Comparison of ENCODE assay signal across 9 cellular contexts in genomic region chr20:18412202-18412901, GRCh38. TPM values are rescaled to one million over a fixed set of nuclear protein-coding genes. Genes with fewer than 3 reads are reported as not detected.
DNase-seq lines count a peak whose midpoint lies in the region; ATAC-seq and TF ChIP-seq lines count a peak whose summit lies in the region.
"Had no signal": no experiment of that assay in that cellular context is flagged by ENCODE, and none has a peak within 500 bp of the region (broad histone marks: within the 10 kb centered on the region; RNA-seq: fewer than 3 reads in every experiment).

No MANE protein-coding gene starts in this region.

- peak overlapping the region; percentile 50 for H2AFZ ChIP-seq in mammary epithelial cell (ENCODE audit: low read depth, low read length)

- in situ Hi-C loops in mammary epithelial cell (cut with MboI; ENCODE audit: low sequenced_read_pairs in 2 of 2), result loop anchor here in 1 of 2 donors (25.0 kb wide), 1 partner anchor 1250 kb away; no protein-coding TSS in a partner anchor

- CTCF ChIA-PET in mammary epithelial cell (lab: Charles Lee; ENCODE audit: low non-redundant PET), result interaction anchor here (1.0 kb wide), 1 partner anchor 730 kb away, joined by 4 read pairs; no protein-coding TSS in a partner anchor

- H3K27me3 Mint-ChIP-seq in stimulated activated naive B cell treated with anti-CD40 and anti-IgM and Interleukin-4, amounts not matched to agents 10 μg/mL and 1 μg/mL and 100 μg/mL, for 72 hours, result no peaks in the 10 kb centered on the region

- no peak for TF ChIP-seq POLR2A in breast epithelium (IDR thresholded peaks at IDR 0.05)
- TF ChIP-seq POLR2A in esophagus squamous epithelium (IDR thresholded peaks at IDR 0.05), result no peak
- TF ChIP-seq POLR2A in testis (IDR thresholded peaks at IDR 0.05), result no peak

- no peaks in the 10 kb centered on the region for H3K9me3 Mint-ChIP-seq in stimulated activated naive B cell treated with anti-CD40 and anti-IgM and Interleukin-4, amounts not matched to agents 10 μg/mL and 1 μg/mL and 100 μg/mL, for 72 hours

- peaks cover 0 to 4% of the 10 kb centered on the region in 2 donors for H3K36me3 Mint-ChIP-seq in stimulated activated naive B cell treated with anti-CD40 and anti-IgM and Interleukin-4, amounts not matched to agents 10 μg/mL and 1 μg/mL and 100 μg/mL, for 72 hours

- H3K27me3 ChIP-seq in mammary epithelial cell (ENCODE audit: insufficient read depth, low read length), result no peaks in the 10 kb centered on the region
- no peaks in the 10 kb centered on the region for H3K27me3 ChIP-seq in breast epithelium
- no peaks in the 10 kb centered on the region for H3K27me3 ChIP-seq in HUES6 (ENCODE audit: control insufficient read depth, insufficient read depth, low read length)
- H3K27me3 ChIP-seq in WERI-Rb-1 (ENCODE audit: insufficient read depth, low read depth, severe bottlenecking), result no peaks in the 10 kb centered on the region
- no peaks in the 10 kb centered on the region for H3K27me3 ChIP-seq in esophagus squamous epithelium
- H3K27me3 ChIP-seq in testis, result no peaks in the 10 kb centered on the region

- no peaks in the 10 kb centered on the region for H3K36me3 ChIP-seq in mammary epithelial cell (ENCODE audit: insufficient read depth, low read length)
- no peaks in the 10 kb centered on the region for H3K36me3 ChIP-seq in breast epithelium
- no peaks in the 10 kb centered on the region for H3K36me3 ChIP-seq in HUES6 (ENCODE audit: control insufficient read depth, insufficient read depth, low read length)
- H3K36me3 ChIP-seq in WERI-Rb-1, result no peaks in the 10 kb centered on the region
- no peaks in the 10 kb centered on the region for H3K36me3 ChIP-seq in esophagus squamous epithelium
- H3K36me3 ChIP-seq in testis (ENCODE audit: low read depth, missing control alignments), result no peaks in the 10 kb centered on the region

- H3K27ac Mint-ChIP-seq in stimulated activated naive B cell treated with anti-CD40 and anti-IgM and Interleukin-4, amounts not matched to agents 10 μg/mL and 1 μg/mL and 100 μg/mL, for 72 hours, result peak overlapping the region; percentile 98

- TF ChIP-seq CTCF in mammary epithelial cell (conservative IDR thresholded peaks at IDR 0.05 in 1 of 2, IDR thresholded peaks at IDR 0.05 in 1 of 2; ENCODE audit: extremely low read depth in 1 of 2, insufficient read depth in 1 of 2, low read depth in 1 of 2, low read length in 2 of 2) (no peak), breast epithelium (IDR thresholded peaks at IDR 0.05) (no peak), WERI-Rb-1 (IDR thresholded peaks at IDR 0.05; ENCODE audit: low read depth, low read length) (no peak), esophagus squamous epithelium (IDR thresholded peaks at IDR 0.05) (no peak), testis (IDR thresholded peaks at IDR 0.05) (no peak)

- H3K9me3 ChIP-seq in mammary epithelial cell (replicated peaks; ENCODE audit: insufficient read depth, low read length), result no peaks in the 10 kb centered on the region
- no peaks in the 10 kb centered on the region for H3K9me3 ChIP-seq in breast epithelium
- H3K9me3 ChIP-seq in HUES6 (ENCODE audit: control insufficient read depth, insufficient read depth, low read depth, low read length), result no peaks in the 10 kb centered on the region
- H3K9me3 ChIP-seq in WERI-Rb-1 (ENCODE audit: severe bottlenecking), result no peaks in the 10 kb centered on the region
- no peaks in the 10 kb centered on the region for H3K9me3 ChIP-seq in esophagus squamous epithelium
- no peaks in the 10 kb centered on the region for H3K9me3 ChIP-seq in testis

- H4K20me1 ChIP-seq in mammary epithelial cell (ENCODE audit: insufficient read depth, low read length), result no peaks in the 10 kb centered on the region

- H3K79me2 ChIP-seq in mammary epithelial cell (ENCODE audit: insufficient read depth, low read length), result no peaks in the 10 kb centered on the region

- H3K4me3 Mint-ChIP-seq in stimulated activated naive B cell treated with anti-CD40 and anti-IgM and Interleukin-4, amounts not matched to agents 10 μg/mL and 1 μg/mL and 100 μg/mL, for 72 hours, result peak overlapping the region; percentile 70 to 82

- dilution Hi-C loops in mammary epithelial cell (cut with HindIII; ENCODE audit: low sequenced_read_pairs), result no loop called here

- DNase-seq in mammary epithelial cell (no peak), breast epithelium (ENCODE audit: low spot score in 2 of 2) (no peak), WERI-Rb-1 (no peak), esophagus squamous epithelium (lab: John Stamatoyannopoulos, UW) (no peak), testis (no peak), NCI-H2196 treated with DMSO at 0.1 percent for 48 hours (lab: John Stamatoyannopoulos, UW; ENCODE audit: unreplicated experiment) (no peak)
- DNase-seq in stimulated activated naive B cell treated with anti-CD40 and anti-IgM and Interleukin-4, amounts not matched to agents 10 μg/mL and 1 μg/mL and 100 μg/mL, for 72 hours, result peak; percentile 11
- DNase-seq: activated naive CD4-positive, alpha-beta T cell treated with anti-CD3 and anti-CD28 coated beads, Interleukin-2, amount 50 U/mL, for 16 hours had no signal

- H3K4me2 ChIP-seq in mammary epithelial cell (ENCODE audit: insufficient read depth, low read depth, low read length), result no peak overlapping the region

- intact Hi-C loops in mammary epithelial cell (cut with micrococcal nuclease), result loop anchor here (5.0 to 10.0 kb wide), 3 partner anchors 220 to 775 kb away; no protein-coding TSS in a partner anchor
- intact Hi-C loops in breast epithelium (cut with DNase I; ENCODE audit: low total_unique reads), result no loop called here
- intact Hi-C loops in esophagus squamous epithelium (cut with DNase I), result no loop called here
- intact Hi-C loops in testis (cut with DNase I; ENCODE audit: low total_unique reads), result no loop called here

- 67% methylated on average over 6 of the region's 6 CpGs for WGBS in mammary epithelial cell (ENCODE audit: low coverage, missing lambda C conversion rate)
- WGBS in esophagus squamous epithelium, 2 donors, result 72 to 76% methylated on average over 6 of the region's 6 CpGs
- WGBS in testis, 2 donors, result 82 to 85% methylated on average over 6 of the region's 6 CpGs

- H3K4me1 ChIP-seq in mammary epithelial cell (ENCODE audit: insufficient read depth, low read length) (peaks cover 19% of the 10 kb centered on the region), breast epithelium (no peaks in the 10 kb centered on the region), HUES6 (ENCODE audit: control insufficient read depth, insufficient read depth, low read length) (peaks cover 17% of the 10 kb centered on the region), esophagus squamous epithelium (no peaks in the 10 kb centered on the region), testis (no peaks in the 10 kb centered on the region)

- H3K27ac ChIP-seq in mammary epithelial cell (ENCODE audit: insufficient read depth, low read depth, low read length), result no peak overlapping the region
- H3K27ac ChIP-seq in breast epithelium, result peak overlapping the region in 1 of 2 donors; percentile 64
- peak overlapping the region; percentile 69; the same call in 1 of the 2 replicates for H3K27ac ChIP-seq in HUES6 (ENCODE audit: low read depth, low read length)
- peak overlapping the region; percentile 70 for H3K27ac ChIP-seq in WERI-Rb-1
- H3K27ac ChIP-seq in esophagus squamous epithelium, result no peak overlapping the region
- no peak overlapping the region for H3K27ac ChIP-seq in testis

- H3K9ac ChIP-seq in mammary epithelial cell (ENCODE audit: insufficient read depth, low read length), result no peak overlapping the region
- no peak overlapping the region for H3K9ac ChIP-seq in HUES6 (ENCODE audit: low read length)

- BruUV-seq in mammary epithelial cell (replicated peaks; lab: Mats Ljungman, UMichigan), result no TSS peak

- H3K4me1 Mint-ChIP-seq in stimulated activated naive B cell treated with anti-CD40 and anti-IgM and Interleukin-4, amounts not matched to agents 10 μg/mL and 1 μg/mL and 100 μg/mL, for 72 hours, result peaks cover 6 to 13% of the 10 kb centered on the region in 2 donors

- ATAC-seq in stimulated activated naive B cell treated with anti-CD40 and anti-IgM and Interleukin-4, amounts not matched to agents 10 μg/mL and 1 μg/mL and 100 μg/mL, for 72 hours (replicated peaks), result peak; percentile 70 to 71

- no peak overlapping the region for H3K4me3 ChIP-seq in mammary epithelial cell (replicated peaks in 1 of 3; ENCODE audit: insufficient read depth in 1 of 3, low read depth in 2 of 3, low read length in 3 of 3)
- no peak overlapping the region for H3K4me3 ChIP-seq in breast epithelium
- peak overlapping the region; percentile 37; the same call in 1 of the 2 replicates for H3K4me3 ChIP-seq in HUES6 (ENCODE audit: low read depth, low read length)
- H3K4me3 ChIP-seq in WERI-Rb-1 (ENCODE audit: low read depth, low read length), result no peak overlapping the region
- H3K4me3 ChIP-seq in esophagus squamous epithelium, result no peak overlapping the region
- no peak overlapping the region for H3K4me3 ChIP-seq in testis

RNA-seq across cellular contexts. Expression of gene DZANK1, which starts 54.5 kb away (rescaled TPM):
- 1 to 10 TPM; 2.7 to 2.8 TPM for total RNA-seq in mammary epithelial cell
- 2.0 TPM for polyA plus RNA-seq in mammary epithelial cell
- 3.6 TPM for polyA minus RNA-seq in mammary epithelial cell
- 10 to 100 TPM in 1 of 3 donors, 1 to 10 TPM in 2; 2.6 to 14.8 (median 6.9) TPM for total RNA-seq in breast epithelium
- total RNA-seq in esophagus squamous epithelium, result 1 to 10 TPM in 2 of 4 donors, under 1 TPM in 2; 0.92 to 5.2 (median 1.1) TPM
- 10 to 100 TPM; 10.2 to 12.1 TPM for total RNA-seq in testis
- 11.6 TPM for polyA plus RNA-seq in testis (ENCODE audit: insufficient read depth, low read depth, low replicate concordance)

RNA-seq across cellular contexts. Expression of gene POLR3F, which starts 54.8 kb away (rescaled TPM):
- 10 to 100 TPM; 10.7 to 15.0 TPM for total RNA-seq in mammary epithelial cell
- polyA plus RNA-seq in mammary epithelial cell, result 6.4 TPM
- 9.0 TPM for polyA minus RNA-seq in mammary epithelial cell
- 10 to 100 TPM in 2 of 3 donors, 1 to 10 TPM in 1; 6.9 to 17.6 (median 10.1) TPM for total RNA-seq in breast epithelium
- 1 to 10 TPM; 5.1 to 9.2 (median 6.9) TPM for total RNA-seq in esophagus squamous epithelium
- 10 to 100 TPM; 15.2 to 17.5 TPM for total RNA-seq in testis
- polyA plus RNA-seq in testis (ENCODE audit: insufficient read depth, low read depth, low replicate concordance), result 14.8 TPM

Comparison
In these comparisons a context has a peak if more than half of its experiments do, and no peak if none do; other contexts are left out.
1. H3K27ac ChIP-seq: peak in HUES6 (single experiment) and WERI-Rb-1 (single experiment); none in mammary epithelial cell (single experiment), esophagus squamous epithelium (0 of 4) and testis (0 of 2).